11 cellular contexts compared by ENCODE assay signal in genomic region chr13:44271915-44272341, GRCh38.
A peak's percentile ranks its signal among the peaks of the same experiment; 100 is the strongest.
DNase-seq lines count a peak whose midpoint lies in the region; ATAC-seq and TF ChIP-seq lines count a peak whose summit lies in the region.
"Had no signal": no experiment of that assay in that cellular context is flagged by ENCODE, and none has a peak within 500 bp of the region (broad histone marks: within the 10 kb centered on the region; RNA-seq: fewer than 3 reads in every experiment).

No MANE protein-coding gene starts in this region.

- peak overlapping the region; percentile 87 to 98 (median 89) for H3K27ac ChIP-seq in gastroesophageal sphincter

- H3K27me3 ChIP-seq in gastroesophageal sphincter = no peaks in the 10 kb centered on the region

- H3K27ac Mint-ChIP-seq in natural killer cell = peak overlapping the region; percentile 68 to 90
- H3K27ac Mint-ChIP-seq in natural killer cell treated with Interleukin-12 subunit alpha and Interleukin-12 subunit beta and Interleukin-15 and Interleukin-18, amount 100 ng/mL, for 72 hours = no peak overlapping the region
- peak overlapping the region; percentile 70 for H3K27ac Mint-ChIP-seq in osteocyte (ENCODE audit: unreplicated experiment)

- H3K4me3 Mint-ChIP-seq in natural killer cell (no peak overlapping the region), osteocyte (ENCODE audit: unreplicated experiment) (no peak overlapping the region)
- no peak overlapping the region for H3K4me3 Mint-ChIP-seq in natural killer cell treated with Interleukin-12 subunit alpha and Interleukin-12 subunit beta and Interleukin-15 and Interleukin-18, amount 100 ng/mL, for 72 hours

- intact Hi-C loops in natural killer cell (cut with micrococcal nuclease) = loop anchor here (10.0 kb wide), 1 partner anchor 127 kb away; no protein-coding TSS in a partner anchor

- peaks cover 0 to 10% of the 10 kb centered on the region in 2 donors for H3K27me3 Mint-ChIP-seq in natural killer cell (ENCODE audit: low read depth in 2 of 2)
- peaks cover 7 to 9% of the 10 kb centered on the region in 2 donors for H3K27me3 Mint-ChIP-seq in natural killer cell treated with Interleukin-12 subunit alpha and Interleukin-12 subunit beta and Interleukin-15 and Interleukin-18, amount 100 ng/mL, for 72 hours
- H3K27me3 Mint-ChIP-seq in osteocyte (ENCODE audit: unreplicated experiment) = no peaks in the 10 kb centered on the region

- H3K4me1 Mint-ChIP-seq in natural killer cell = peaks cover 17 to 22% of the 10 kb centered on the region in 2 donors
- peaks cover 13 to 22% of the 10 kb centered on the region in 2 donors for H3K4me1 Mint-ChIP-seq in natural killer cell treated with Interleukin-12 subunit alpha and Interleukin-12 subunit beta and Interleukin-15 and Interleukin-18, amount 100 ng/mL, for 72 hours (ENCODE audit: low read depth in 2 of 2)
- H3K4me1 Mint-ChIP-seq in osteocyte (ENCODE audit: unreplicated experiment) = peaks cover 47% of the 10 kb centered on the region

- TF ChIP-seq POLR2A in gastroesophageal sphincter (IDR thresholded peaks at IDR 0.05) = no peak

- H3K9me3 Mint-ChIP-seq in natural killer cell (peaks cover 0 to 2% of the 10 kb centered on the region in 2 donors), osteocyte (ENCODE audit: unreplicated experiment) (no peaks in the 10 kb centered on the region)
- peaks cover 5% of the 10 kb centered on the region for H3K9me3 Mint-ChIP-seq in natural killer cell treated with Interleukin-12 subunit alpha and Interleukin-12 subunit beta and Interleukin-15 and Interleukin-18, amount 100 ng/mL, for 72 hours

- TF ChIP-seq EP300 in gastroesophageal sphincter (IDR thresholded peaks at IDR 0.05) = no peak

- TF ChIP-seq CTCF in natural killer cell (IDR thresholded peaks at IDR 0.05) (no peak), gastroesophageal sphincter (IDR thresholded peaks at IDR 0.05) (no peak), osteocyte (IDR thresholded peaks at IDR 0.05) (no peak)

- H3K36me3 Mint-ChIP-seq in natural killer cell (peaks cover 10% of the 10 kb centered on the region), osteocyte (ENCODE audit: unreplicated experiment) (no peaks in the 10 kb centered on the region)
- peaks cover 15% of the 10 kb centered on the region for H3K36me3 Mint-ChIP-seq in natural killer cell treated with Interleukin-12 subunit alpha and Interleukin-12 subunit beta and Interleukin-15 and Interleukin-18, amount 100 ng/mL, for 72 hours

- no peaks in the 10 kb centered on the region for H3K9me3 ChIP-seq in gastroesophageal sphincter

- DNase-seq in natural killer cell = no peak
- no peak for DNase-seq in natural killer cell treated with Interleukin-12 subunit alpha and Interleukin-12 subunit beta and Interleukin-15 and Interleukin-18, amount 100 ng/mL, for 72 hours (ENCODE audit: low spot score)
- no peak for DNase-seq in osteocyte (ENCODE audit: extremely low spot score, unreplicated experiment)
- no peak for DNase-seq in SW480 (ENCODE audit: low spot score)
- DNase-seq in A172 (ENCODE audit: low spot score) = no peak
- DNase-seq: activated CD4-positive, alpha-beta T cell treated with anti-CD3 and anti-CD28 coated beads, Interleukin-2, amount 50 U/mL, for 1 hour; foreskin fibroblast; stimulated activated CD4-positive, alpha-beta T cell treated with anti-CD3 and anti-CD28 coated beads, Interleukin-2, amount 100 ng/mL, for 48 hours had no signal

- H3K4me1 ChIP-seq in gastroesophageal sphincter = peaks cover 15 to 66% (median 29%) of the 10 kb centered on the region in 3 donors

- no peaks in the 10 kb centered on the region for H3K36me3 ChIP-seq in gastroesophageal sphincter

- 9% methylated on average over 1 of the region's 1 CpG; no CpG with 5 or more reads in 1 of the 2 donors for WGBS in gastroesophageal sphincter (ENCODE audit: low coverage in 1 of 2), 2 donors

- H3K4me3 ChIP-seq in gastroesophageal sphincter = no peak overlapping the region

- ATAC-seq in natural killer cell (no peak), gastroesophageal sphincter (peak; percentile 26), HG02588 (IDR thresholded peaks at IDR 0.05; ENCODE audit: unreplicated experiment) (no peak), GM21515 (IDR thresholded peaks at IDR 0.05; ENCODE audit: unreplicated experiment) (no peak)
- ATAC-seq in natural killer cell treated with Interleukin-12 subunit alpha and Interleukin-12 subunit beta and Interleukin-15 and Interleukin-18, amount 100 ng/mL, for 72 hours = no peak

Comparison
In these comparisons a context has a peak if more than half of its experiments do, and no peak if none do; other contexts are left out.
1. H3K27ac Mint-ChIP-seq: peak in natural killer cell (2 of 2) and osteocyte (single experiment); none in natural killer cell treated with Interleukin-12 subunit alpha and Interleukin-12 subunit beta and Interleukin-15 and Interleukin-18, amount 100 ng/mL, for 72 hours (0 of 2).